ENCODE assay signal across 12 cellular contexts in genomic region chr6:42888201-42888600, GRCh38. TPM values are rescaled to one million over a fixed set of nuclear protein-coding genes. Genes with fewer than 3 reads are reported as not detected.
DNase-seq lines count a peak whose midpoint lies in the region; ATAC-seq, FAIRE-seq and TF ChIP-seq lines count a peak whose summit lies in the region.
"Not testable (repeated sequence)": the region's sequence is repeated elsewhere in the genome, so short reads cannot be mapped to it uniquely, and the experiment has no call there.
"Had no signal": no experiment of that assay in that cellular context is flagged by ENCODE, and none has a peak within 500 bp of the region (broad histone marks: within the 10 kb centered on the region; RNA-seq: fewer than 3 reads in every experiment).

No MANE protein-coding gene starts in this region.

- peak overlapping the region; percentile 26; the same call in 2 of the 3 replicates for H3K4me3 Mint-ChIP-seq in GM23338
- not testable (repeated sequence) for H3K4me3 Mint-ChIP-seq in activated T-cell treated with anti-CD3 and anti-CD28 coated beads, Interleukin-2, amount 50 U/mL, for 24 hours; nephron progenitor cell
- peak overlapping the region; percentile 0 for H3K4me3 Mint-ChIP-seq in activated naive CD8-positive, alpha-beta T cell treated with anti-CD3 and anti-CD28 coated beads for 36 hours
- peak overlapping the region; percentile 23 for H3K4me3 Mint-ChIP-seq in stimulated activated naive CD8-positive, alpha-beta T cell treated with anti-CD3 and anti-CD28 coated beads, Interleukin-15, Interleukin-2, amounts not matched to agents 100 ng/mL and 50 ng/mL, for 24 hours

- not testable (repeated sequence) for H3K4me1 ChIP-seq in GM23338 (ENCODE audit: insufficient read depth)
- H3K4me1 ChIP-seq in RWPE2 (ENCODE audit: insufficient read depth, poor library complexity, severe bottlenecking) (peaks cover 13% of the 10 kb centered on the region), HepG2 (ENCODE audit: insufficient read depth, low read length) (peaks cover 44% of the 10 kb centered on the region)

- not testable (repeated sequence) for H3K9ac ChIP-seq in HepG2 (ENCODE audit: insufficient read depth, low read depth, low read length)

- H3K4me2 ChIP-seq in GM23338; HepG2 (ENCODE audit: low read depth, low read length): not testable (repeated sequence)

- H3K4me1 Mint-ChIP-seq in GM23338: peaks cover 14% of the 10 kb centered on the region; the same call in 1 of the 3 replicates
- peaks cover 57% of the 10 kb centered on the region for H3K4me1 Mint-ChIP-seq in activated T-cell treated with anti-CD3 and anti-CD28 coated beads, Interleukin-2, amount 50 U/mL, for 24 hours (ENCODE audit: low read depth)
- peaks cover 39% of the 10 kb centered on the region for H3K4me1 Mint-ChIP-seq in activated naive CD8-positive, alpha-beta T cell treated with anti-CD3 and anti-CD28 coated beads for 36 hours
- peaks cover 22% of the 10 kb centered on the region for H3K4me1 Mint-ChIP-seq in nephron progenitor cell
- peaks cover 56% of the 10 kb centered on the region for H3K4me1 Mint-ChIP-seq in stimulated activated naive CD8-positive, alpha-beta T cell treated with anti-CD3 and anti-CD28 coated beads, Interleukin-15, Interleukin-2, amounts not matched to agents 100 ng/mL and 50 ng/mL, for 24 hours (ENCODE audit: low read depth)

- H3K36me3 Mint-ChIP-seq in GM23338 (ENCODE audit: low read depth) (peaks cover 54% of the 10 kb centered on the region), nephron progenitor cell (ENCODE audit: low read depth) (peaks cover 32% of the 10 kb centered on the region)
- H3K36me3 Mint-ChIP-seq in activated T-cell treated with anti-CD3 and anti-CD28 coated beads, Interleukin-2, amount 50 U/mL, for 24 hours (ENCODE audit: low read depth): peaks cover 73% of the 10 kb centered on the region
- peaks cover 39% of the 10 kb centered on the region for H3K36me3 Mint-ChIP-seq in activated naive CD8-positive, alpha-beta T cell treated with anti-CD3 and anti-CD28 coated beads for 36 hours
- peaks cover 57% of the 10 kb centered on the region for H3K36me3 Mint-ChIP-seq in stimulated activated naive CD8-positive, alpha-beta T cell treated with anti-CD3 and anti-CD28 coated beads, Interleukin-15, Interleukin-2, amounts not matched to agents 100 ng/mL and 50 ng/mL, for 24 hours (ENCODE audit: low read depth)

- not testable (repeated sequence) for ATAC-seq in GM23338; RWPE2 (ENCODE audit: low read depth); HepG2

- in situ Hi-C loops in HepG2 (cut with HindIII; ENCODE audit: extremely low pct_ligation_motif_present, low pct_unique_long_range_greater_than_20kb): not testable (repeated sequence)

- not testable (repeated sequence) for TF ChIP-seq CTCF in GM23338 (conservative IDR thresholded peaks at IDR 0.05; ENCODE audit: low read depth in 2 of 2); RWPE2 (IDR thresholded peaks at IDR 0.05; ENCODE audit: poor library complexity, severe bottlenecking); HepG2 (CRISPR knock-in tag; IDR thresholded peaks at IDR 0.05); nephron progenitor cell (IDR thresholded peaks at IDR 0.05)

- not testable (repeated sequence) for FAIRE-seq in HepG2 (lab: Jason Lieb, UNC)

- TF ChIP-seq EP300 in HepG2 (IDR thresholded peaks at IDR 0.05; ENCODE audit: low read depth in 2 of 2, low read length in 2 of 2); HepG2 (CRISPR knock-in tag; IDR thresholded peaks at IDR 0.05; ENCODE audit: borderline replicate concordance): not testable (repeated sequence)

- not testable (repeated sequence) for H3K9me3 Mint-ChIP-seq in GM23338; activated T-cell treated with anti-CD3 and anti-CD28 coated beads, Interleukin-2, amount 50 U/mL, for 24 hours; activated naive CD8-positive, alpha-beta T cell treated with anti-CD3 and anti-CD28 coated beads for 36 hours; nephron progenitor cell; stimulated activated naive CD8-positive, alpha-beta T cell treated with anti-CD3 and anti-CD28 coated beads, Interleukin-15, Interleukin-2, amounts not matched to agents 100 ng/mL and 50 ng/mL, for 24 hours

- not testable (repeated sequence) for H3K27ac Mint-ChIP-seq in GM23338; activated naive CD8-positive, alpha-beta T cell treated with anti-CD3 and anti-CD28 coated beads for 36 hours; stimulated activated naive CD8-positive, alpha-beta T cell treated with anti-CD3 and anti-CD28 coated beads, Interleukin-15, Interleukin-2, amounts not matched to agents 100 ng/mL and 50 ng/mL, for 24 hours
- peak overlapping the region; percentile 82 for H3K27ac Mint-ChIP-seq in activated T-cell treated with anti-CD3 and anti-CD28 coated beads, Interleukin-2, amount 50 U/mL, for 24 hours
- H3K27ac Mint-ChIP-seq in nephron progenitor cell: peak overlapping the region; percentile 59

- H3F3A ChIP-seq in GM23338 (replicated peaks; ENCODE audit: low read depth): peaks cover 45% of the 10 kb centered on the region

- not testable (repeated sequence) for TF ChIP-seq RAD21 in HepG2 (CRISPR knock-in tag; IDR thresholded peaks at IDR 0.05)

- 93% methylated on average over 4 of the region's 4 CpGs for WGBS in HepG2 (ENCODE audit: low lambda C conversion rate)

- not testable (repeated sequence) for H3K9me3 ChIP-seq in RWPE2 (ENCODE audit: severe bottlenecking); HepG2 (ENCODE audit: low read length)

- not testable (repeated sequence) for H3K27me3 Mint-ChIP-seq in GM23338 (ENCODE audit: insufficient read depth, low read depth, poor library complexity); activated T-cell treated with anti-CD3 and anti-CD28 coated beads, Interleukin-2, amount 50 U/mL, for 24 hours; activated naive CD8-positive, alpha-beta T cell treated with anti-CD3 and anti-CD28 coated beads for 36 hours; nephron progenitor cell (ENCODE audit: low read depth, poor library complexity); stimulated activated naive CD8-positive, alpha-beta T cell treated with anti-CD3 and anti-CD28 coated beads, Interleukin-15, Interleukin-2, amounts not matched to agents 100 ng/mL and 50 ng/mL, for 24 hours

- BruUV-seq in HepG2 (replicated peaks; lab: Mats Ljungman, UMichigan): not testable (repeated sequence)

- H3K79me2 ChIP-seq in GM23338 (replicated peaks; ENCODE audit: insufficient read depth) (peaks cover 14% of the 10 kb centered on the region; the same call in 1 of the 2 replicates), HepG2 (ENCODE audit: insufficient read depth, low read length) (peaks cover 11% of the 10 kb centered on the region)

- intact Hi-C loops in HepG2 (cut with micrococcal nuclease; ENCODE audit: unreplicated experiment): not testable (repeated sequence)

- POLR2A ChIA-PET in HepG2 (lab: Yijun Ruan, JAX): interaction anchor here (7.3 kb wide), 1 partner anchor 8 kb away, joined by 147 read pairs; the partner anchor contains the start of gene RPL7L1

- DNase-seq in GM23338 (ENCODE audit: low spot score); RWPE2 (ENCODE audit: low spot score); activated T-cell treated with anti-CD3 and anti-CD28 coated beads, Interleukin-2, amount 50 U/mL, for 24 hours; activated naive CD8-positive, alpha-beta T cell treated with anti-CD3 and anti-CD28 coated beads for 36 hours; HepG2 (ENCODE audit: low spot score); nephron progenitor cell: not testable (repeated sequence)

- not testable (repeated sequence) for H3K4me3 ChIP-seq in GM23338; RWPE2 (ENCODE audit: severe bottlenecking); HepG2 (replicated peaks in 1 of 3; ENCODE audit: insufficient read depth in 1 of 3, low read depth in 2 of 3, low read length in 3 of 3)

- not testable (repeated sequence) for TF ChIP-seq POLR2A in HepG2 (IDR thresholded peaks at IDR 0.05; ENCODE audit: insufficient read depth in 1 of 2, low read depth in 2 of 2, low read length in 2 of 2)

- not testable (repeated sequence) for H3K27ac ChIP-seq in GM23338 (ENCODE audit: low read depth); HepG2 (ENCODE audit: extremely low read length, insufficient read depth, low read length)
- peak overlapping the region; percentile 98 for H3K27ac ChIP-seq in RWPE2 (ENCODE audit: poor library complexity, severe bottlenecking)

- CTCF ChIA-PET in HepG2 (lab: Yijun Ruan, JAX; ENCODE audit: low intra/inter-chr PET ratio, low total read pairs): not testable (repeated sequence)

- not testable (repeated sequence) for H3K9me2 ChIP-seq in GM23338 (ENCODE audit: insufficient read depth)

- H3K27me3 ChIP-seq in GM23338 (ENCODE audit: insufficient read depth); RWPE2 (ENCODE audit: insufficient read depth, poor library complexity, severe bottlenecking); HepG2 (ENCODE audit: control insufficient read depth in 1 of 2, insufficient read depth in 2 of 2, low read length in 2 of 2): not testable (repeated sequence)

- H4K20me1 ChIP-seq in GM23338 (replicated peaks; ENCODE audit: insufficient read depth): peaks cover 21% of the 10 kb centered on the region
- H4K20me1 ChIP-seq in HepG2 (ENCODE audit: insufficient read depth, low read length): not testable (repeated sequence)

- H2AFZ ChIP-seq in GM23338; HepG2 (ENCODE audit: low read length): not testable (repeated sequence)

- H3K36me3 ChIP-seq in GM23338 (ENCODE audit: insufficient read depth) (peaks cover 33% of the 10 kb centered on the region), RWPE2 (ENCODE audit: low read depth) (peaks cover 47% of the 10 kb centered on the region), HepG2 (replicated peaks in 1 of 2; ENCODE audit: control insufficient read depth in 1 of 2, insufficient read depth in 2 of 2, low read length in 2 of 2) (peaks cover 24 to 32% of the 10 kb centered on the region in 2 experiments)

RNA-seq across cellular contexts. Expression of gene RPL7L1, which starts 8.8 kb away (rescaled TPM):
- total RNA-seq in GM23338 (2014; rRNA removed; shearing (Covaris generic)): 109 and 124 TPM in 2 replicates
- polyA plus RNA-seq in GM23338 (2016; fragmentation: Nextera tagmentation; extraction: Ambion mirVana) (82.1 and 86.9 TPM in 2 replicates), HepG2 (2011; rRNA removed) (51.6 and 52.0 TPM in 2 replicates)
- total RNA-seq in activated naive CD8-positive, alpha-beta T cell treated with anti-CD3 and anti-CD28 coated beads for 36 hours: 100 to 1,000 TPM; 193 to 200 TPM
- 179 and 228 TPM in 2 replicates for total RNA-seq in HepG2 (2016; rRNA removed; fragmentation: Illumina TruSeq; extraction: Trizol)
- 34.8 and 36.3 TPM in 2 replicates for total RNA-seq in HepG2 (2016; cell fraction: cytosol; rRNA removed; fragmentation: Illumina TruSeq; extraction: Trizol; ENCODE audit: low read depth)
- 172 and 248 TPM in 2 replicates for total RNA-seq in HepG2 (2016; cell fraction: insoluble cytoplasmic fraction; rRNA removed; fragmentation: Illumina TruSeq; extraction: Trizol)
- total RNA-seq in HepG2 (2016; cell fraction: membrane; rRNA removed; fragmentation: Illumina TruSeq; extraction: Trizol): 98.2 and 108 TPM in 2 replicates
- total RNA-seq in HepG2 (2016; cell fraction: nucleus; rRNA removed; fragmentation: Illumina TruSeq; extraction: Trizol): 79.2 and 84.2 TPM in 2 replicates
- 40.8 and 57.7 TPM in 2 replicates for polyA plus RNA-seq in HepG2 (2011; cell fraction: cytosol; rRNA removed)
- polyA plus RNA-seq in HepG2 (2011; cell fraction: nucleus; rRNA removed): 18.1 and 25.2 TPM in 2 replicates
- polyA plus RNA-seq in HepG2 (2012): 116 and 118 TPM in 2 replicates
- 16.4 and 17.2 TPM in 2 replicates for polyA plus RNA-seq in HepG2 (2016; cell fraction: cytosol; fragmentation: Illumina TruSeq; extraction: Trizol; ENCODE audit: low read depth)
- 182 and 194 TPM in 2 replicates for polyA plus RNA-seq in HepG2 (2016; cell fraction: insoluble cytoplasmic fraction; fragmentation: Illumina TruSeq; extraction: Trizol; ENCODE audit: low read depth)
- 45.4 and 49.4 TPM in 2 replicates for polyA plus RNA-seq in HepG2 (2016; cell fraction: membrane; fragmentation: Illumina TruSeq; extraction: Trizol; ENCODE audit: low read depth)
- 90.1 and 101 TPM in 2 replicates for polyA plus RNA-seq in HepG2 (2016; cell fraction: nucleus; fragmentation: Illumina TruSeq; extraction: Trizol; ENCODE audit: insufficient read depth, low read depth)
- 58.1 and 94.4 TPM in 2 replicates for polyA minus RNA-seq in HepG2 (2011; rRNA and poly(A)+ RNA removed; ENCODE audit: low replicate concordance)
- 36.1 and 48.1 TPM in 2 replicates for polyA minus RNA-seq in HepG2 (2011; cell fraction: cytosol; rRNA and poly(A)+ RNA removed)
- 68.2 and 106 TPM in 2 replicates for polyA minus RNA-seq in HepG2 (2011; cell fraction: nucleus; rRNA and poly(A)+ RNA removed)

RNA-seq across cellular contexts. Expression of gene PTCRA, which starts 27.7 kb away (rescaled TPM):
- total RNA-seq in GM23338 (2014; rRNA removed; shearing (Covaris generic)): not detected in 2 replicates
- 0.30 TPM in 1 of 2 replicates, not detected in the other for polyA plus RNA-seq in GM23338 (2016; fragmentation: Nextera tagmentation; extraction: Ambion mirVana)
- total RNA-seq in activated naive CD8-positive, alpha-beta T cell treated with anti-CD3 and anti-CD28 coated beads for 36 hours: not detected
- not detected in 2 replicates for total RNA-seq in HepG2 (2016; rRNA removed; fragmentation: Illumina TruSeq; extraction: Trizol)
- not detected in 2 replicates for total RNA-seq in HepG2 (2016; cell fraction: cytosol; rRNA removed; fragmentation: Illumina TruSeq; extraction: Trizol; ENCODE audit: low read depth)
- not detected in 2 replicates for total RNA-seq in HepG2 (2016; cell fraction: insoluble cytoplasmic fraction; rRNA removed; fragmentation: Illumina TruSeq; extraction: Trizol)
- not detected in 2 replicates for total RNA-seq in HepG2 (2016; cell fraction: membrane; rRNA removed; fragmentation: Illumina TruSeq; extraction: Trizol)
- total RNA-seq in HepG2 (2016; cell fraction: nucleus; rRNA removed; fragmentation: Illumina TruSeq; extraction: Trizol): not detected in 2 replicates
- not detected in 2 replicates for polyA plus RNA-seq in HepG2 (2011; rRNA removed)
- not detected in 2 replicates for polyA plus RNA-seq in HepG2 (2011; cell fraction: cytosol; rRNA removed)
- 0.12 and 0.51 TPM in 2 replicates for polyA plus RNA-seq in HepG2 (2011; cell fraction: nucleus; rRNA removed)
- not detected in 2 replicates for polyA plus RNA-seq in HepG2 (2012)
- polyA plus RNA-seq in HepG2 (2016; cell fraction: cytosol; fragmentation: Illumina TruSeq; extraction: Trizol; ENCODE audit: low read depth): not detected in 2 replicates
- not detected in 2 replicates for polyA plus RNA-seq in HepG2 (2016; cell fraction: insoluble cytoplasmic fraction; fragmentation: Illumina TruSeq; extraction: Trizol; ENCODE audit: low read depth)
- not detected in 2 replicates for polyA plus RNA-seq in HepG2 (2016; cell fraction: membrane; fragmentation: Illumina TruSeq; extraction: Trizol; ENCODE audit: low read depth)
- polyA plus RNA-seq in HepG2 (2016; cell fraction: nucleus; fragmentation: Illumina TruSeq; extraction: Trizol; ENCODE audit: insufficient read depth, low read depth): not detected in 2 replicates
- polyA minus RNA-seq in HepG2 (2011; rRNA and poly(A)+ RNA removed; ENCODE audit: low replicate concordance): not detected in 2 replicates
- not detected in 2 replicates for polyA minus RNA-seq in HepG2 (2011; cell fraction: cytosol; rRNA and poly(A)+ RNA removed)
- not detected in 2 replicates for polyA minus RNA-seq in HepG2 (2011; cell fraction: nucleus; rRNA and poly(A)+ RNA removed)
- total RNA-seq: A673; CD8-positive, alpha-beta memory T cell; H4; LHCN-M2; MCF 10A had no signal
- polyA plus RNA-seq: CD8-positive, alpha-beta memory T cell had no signal

RNA-seq across cellular contexts. Expression of gene CNPY3, which starts 41.1 kb away (rescaled TPM):
- total RNA-seq in GM23338 (2014; rRNA removed; shearing (Covaris generic)): 66.3 and 67.0 TPM in 2 replicates
- polyA plus RNA-seq in GM23338 (2016; fragmentation: Nextera tagmentation; extraction: Ambion mirVana) (68.5 and 74.5 TPM in 2 replicates), HepG2 (2011; rRNA removed) (38.3 and 42.3 TPM in 2 replicates)
- 10 to 100 TPM; 53.6 to 55.7 TPM for total RNA-seq in activated naive CD8-positive, alpha-beta T cell treated with anti-CD3 and anti-CD28 coated beads for 36 hours
- total RNA-seq in HepG2 (2016; rRNA removed; fragmentation: Illumina TruSeq; extraction: Trizol): 31.4 and 60.2 TPM in 2 replicates
- 25.4 and 31.7 TPM in 2 replicates for total RNA-seq in HepG2 (2016; cell fraction: cytosol; rRNA removed; fragmentation: Illumina TruSeq; extraction: Trizol; ENCODE audit: low read depth)
- 32.0 and 60.7 TPM in 2 replicates for total RNA-seq in HepG2 (2016; cell fraction: insoluble cytoplasmic fraction; rRNA removed; fragmentation: Illumina TruSeq; extraction: Trizol)
- total RNA-seq in HepG2 (2016; cell fraction: membrane; rRNA removed; fragmentation: Illumina TruSeq; extraction: Trizol): 38.9 and 45.0 TPM in 2 replicates
- 42.6 and 49.4 TPM in 2 replicates for total RNA-seq in HepG2 (2016; cell fraction: nucleus; rRNA removed; fragmentation: Illumina TruSeq; extraction: Trizol)
- 43.4 and 51.8 TPM in 2 replicates for polyA plus RNA-seq in HepG2 (2011; cell fraction: cytosol; rRNA removed)
- polyA plus RNA-seq in HepG2 (2011; cell fraction: nucleus; rRNA removed): 30.8 and 35.3 TPM in 2 replicates
- polyA plus RNA-seq in HepG2 (2012): 51.7 and 54.0 TPM in 2 replicates
- 38.7 and 48.0 TPM in 2 replicates for polyA plus RNA-seq in HepG2 (2016; cell fraction: cytosol; fragmentation: Illumina TruSeq; extraction: Trizol; ENCODE audit: low read depth)
- polyA plus RNA-seq in HepG2 (2016; cell fraction: insoluble cytoplasmic fraction; fragmentation: Illumina TruSeq; extraction: Trizol; ENCODE audit: low read depth): 35.6 and 38.7 TPM in 2 replicates
- 44.3 and 50.0 TPM in 2 replicates for polyA plus RNA-seq in HepG2 (2016; cell fraction: membrane; fragmentation: Illumina TruSeq; extraction: Trizol; ENCODE audit: low read depth)
- 94.9 and 101 TPM in 2 replicates for polyA plus RNA-seq in HepG2 (2016; cell fraction: nucleus; fragmentation: Illumina TruSeq; extraction: Trizol; ENCODE audit: insufficient read depth, low read depth)
- 28.5 and 45.2 TPM in 2 replicates for polyA minus RNA-seq in HepG2 (2011; rRNA and poly(A)+ RNA removed; ENCODE audit: low replicate concordance)
- polyA minus RNA-seq in HepG2 (2011; cell fraction: cytosol; rRNA and poly(A)+ RNA removed): 16.2 and 20.4 TPM in 2 replicates
- 9.7 and 11.9 TPM in 2 replicates for polyA minus RNA-seq in HepG2 (2011; cell fraction: nucleus; rRNA and poly(A)+ RNA removed)
